In genomic region chr5:172106511-172107356, GRCh38 we compare ENCODE assay signal across 8 cellular contexts.
A peak's percentile ranks its signal among the peaks of the same experiment; 100 is the strongest.
DNase-seq lines count a peak whose midpoint lies in the region; ATAC-seq and TF ChIP-seq lines count a peak whose summit lies in the region.

No MANE protein-coding gene starts in this region.

- no peak overlapping the region for H3K27ac ChIP-seq in 22Rv1
- H3K27ac ChIP-seq in fibroblast of lung (ENCODE audit: insufficient read depth, low read length), result peak overlapping the region; percentile 67

- TF ChIP-seq CTCF in 22Rv1 (IDR thresholded peaks at IDR 0.05) (peak; percentile 96), GM12873 (IDR thresholded peaks at IDR 0.05; ENCODE audit: insufficient read depth, low read depth, low read length, missing control alignments) (peak; percentile 94), fibroblast of lung (conservative IDR thresholded peaks at IDR 0.05 in 1 of 2, IDR thresholded peaks at IDR 0.05 in 1 of 2; ENCODE audit: low read depth in 1 of 2, low read length in 2 of 2) (peak; percentile 88 to 97), nephron (IDR thresholded peaks at IDR 0.05; ENCODE audit: unreplicated experiment in 3 of 3) (peak; percentile 94 to 96 (median 96))

- no peaks in the 10 kb centered on the region for H3K27me3 ChIP-seq in fibroblast of lung (ENCODE audit: control insufficient read depth, insufficient read depth, low read length)

- H3K9me3 ChIP-seq in fibroblast of lung (ENCODE audit: control insufficient read depth, insufficient read depth, low read depth, low read length), result no peaks in the 10 kb centered on the region

- H3K27me3 Mint-ChIP-seq in activated T-cell treated with anti-CD3 and anti-CD28 coated beads, Interleukin-2, amount 50 U/mL, for 4 hours (ENCODE audit: low read depth), result no peaks in the 10 kb centered on the region
- peaks cover 4% of the 10 kb centered on the region for H3K27me3 Mint-ChIP-seq in nephron (ENCODE audit: low read depth)
- H3K27me3 Mint-ChIP-seq in stimulated activated memory B cell treated with anti-CD40 and anti-IgM and Interleukin-4, amounts not matched to agents 10 μg/mL and 1 μg/mL and 100 μg/mL, for 72 hours, result no peaks in the 10 kb centered on the region

- H3K4me3 Mint-ChIP-seq in activated T-cell treated with anti-CD3 and anti-CD28 coated beads, Interleukin-2, amount 50 U/mL, for 4 hours, result no peak overlapping the region
- peak overlapping the region; percentile 60 to 76 (median 73) for H3K4me3 Mint-ChIP-seq in nephron
- H3K4me3 Mint-ChIP-seq in stimulated activated memory B cell treated with anti-CD40 and anti-IgM and Interleukin-4, amounts not matched to agents 10 μg/mL and 1 μg/mL and 100 μg/mL, for 72 hours, result no peak overlapping the region

- peak overlapping the region; percentile 37 for H2AFZ ChIP-seq in fibroblast of lung (ENCODE audit: low read length)

- peaks cover 18% of the 10 kb centered on the region for H3K36me3 Mint-ChIP-seq in activated T-cell treated with anti-CD3 and anti-CD28 coated beads, Interleukin-2, amount 50 U/mL, for 4 hours (ENCODE audit: insufficient read depth)
- H3K36me3 Mint-ChIP-seq in nephron (ENCODE audit: low read depth), result no peaks in the 10 kb centered on the region
- peaks cover 48% of the 10 kb centered on the region for H3K36me3 Mint-ChIP-seq in stimulated activated memory B cell treated with anti-CD40 and anti-IgM and Interleukin-4, amounts not matched to agents 10 μg/mL and 1 μg/mL and 100 μg/mL, for 72 hours

- no peaks in the 10 kb centered on the region for H4K20me1 ChIP-seq in fibroblast of lung (ENCODE audit: control insufficient read depth, extremely low read depth, insufficient read depth, low read length)

- H3K9ac ChIP-seq in fibroblast of lung (ENCODE audit: insufficient read depth, low read length), result peak overlapping the region; percentile 22

- H3K4me3 ChIP-seq in fibroblast of lung (replicated peaks in 1 of 4; ENCODE audit: control extremely low read depth in 1 of 4, insufficient read depth in 1 of 4, low read depth in 3 of 4, low read length in 4 of 4), result peak overlapping the region in 2 of 4 experiments; percentile 22 to 24

- ATAC-seq in activated T-cell treated with anti-CD3 and anti-CD28 coated beads, Interleukin-2, amount 50 U/mL, for 4 hours, result no peak
- no peak for ATAC-seq in stimulated activated memory B cell treated with anti-CD40 and anti-IgM and Interleukin-4, amounts not matched to agents 10 μg/mL and 1 μg/mL and 100 μg/mL, for 72 hours
- ATAC-seq in GM21381 (IDR thresholded peaks at IDR 0.05; ENCODE audit: unreplicated experiment), result no peak

- H3K4me1 Mint-ChIP-seq in activated T-cell treated with anti-CD3 and anti-CD28 coated beads, Interleukin-2, amount 50 U/mL, for 4 hours (ENCODE audit: low read depth), result peaks cover 45% of the 10 kb centered on the region
- peaks cover 65% of the 10 kb centered on the region for H3K4me1 Mint-ChIP-seq in nephron
- H3K4me1 Mint-ChIP-seq in stimulated activated memory B cell treated with anti-CD40 and anti-IgM and Interleukin-4, amounts not matched to agents 10 μg/mL and 1 μg/mL and 100 μg/mL, for 72 hours, result peaks cover 46% of the 10 kb centered on the region

- H3K9me3 Mint-ChIP-seq in activated T-cell treated with anti-CD3 and anti-CD28 coated beads, Interleukin-2, amount 50 U/mL, for 4 hours, result no peaks in the 10 kb centered on the region
- H3K9me3 Mint-ChIP-seq in nephron, result no peaks in the 10 kb centered on the region
- H3K9me3 Mint-ChIP-seq in stimulated activated memory B cell treated with anti-CD40 and anti-IgM and Interleukin-4, amounts not matched to agents 10 μg/mL and 1 μg/mL and 100 μg/mL, for 72 hours, result no peaks in the 10 kb centered on the region

- H3K27ac Mint-ChIP-seq in nephron, result peak overlapping the region; percentile 17 to 83 (median 65)
- H3K27ac Mint-ChIP-seq in stimulated activated memory B cell treated with anti-CD40 and anti-IgM and Interleukin-4, amounts not matched to agents 10 μg/mL and 1 μg/mL and 100 μg/mL, for 72 hours, result peak overlapping the region; percentile 48

- DNase-seq in NOMO-1 (lab: John Stamatoyannopoulos, UW; ENCODE audit: unreplicated experiment in 2 of 2), result peak; percentile 16 to 24
- peak; percentile 77 for DNase-seq in activated T-cell treated with anti-CD3 and anti-CD28 coated beads, Interleukin-2, amount 50 U/mL, for 4 hours
- peak in 1 of 2 donors; percentile 25 for DNase-seq in fibroblast of lung (ENCODE audit: low read depth in 2 of 2)

- peaks cover 29% of the 10 kb centered on the region for H3K4me1 ChIP-seq in fibroblast of lung (ENCODE audit: control insufficient read depth, extremely low read depth, insufficient read depth, low read length)

- peak overlapping the region; percentile 82 for H3K4me2 ChIP-seq in fibroblast of lung (ENCODE audit: extremely low read depth, insufficient read depth, low read length)

- peaks cover 12% of the 10 kb centered on the region for H3K36me3 ChIP-seq in fibroblast of lung (ENCODE audit: control insufficient read depth, insufficient read depth, low read length)

- no peaks in the 10 kb centered on the region for H3K79me2 ChIP-seq in fibroblast of lung (ENCODE audit: control insufficient read depth, insufficient read depth, low read length)

Comparison
In these comparisons a context has a peak if more than half of its experiments do, and no peak if none do; other contexts are left out.
1. H3K4me3 Mint-ChIP-seq: peak in nephron (3 of 3); none in activated T-cell treated with anti-CD3 and anti-CD28 coated beads, Interleukin-2, amount 50 U/mL, for 4 hours (single experiment) and stimulated activated memory B cell treated with anti-CD40 and anti-IgM and Interleukin-4, amounts not matched to agents 10 μg/mL and 1 μg/mL and 100 μg/mL, for 72 hours (single experiment).
2. Peak in every context shown above with its lines, with median percentiles within 50 percentile points of each other: CTCF ChIP-seq.